In genomic region chr17:3693829-3694231, GRCh38 we compare ENCODE assay signal across 10 cellular contexts. TPM values are rescaled to one million over a fixed set of nuclear protein-coding genes. Genes with fewer than 3 reads are reported as not detected.
A peak's percentile ranks its signal among the peaks of the same experiment; 100 is the strongest.
DNase-seq lines count a peak whose midpoint lies in the region; ATAC-seq, FAIRE-seq and TF ChIP-seq lines count a peak whose summit lies in the region.
"Had no signal": no experiment of that assay in that cellular context is flagged by ENCODE, and none has a peak within 500 bp of the region (broad histone marks: within the 10 kb centered on the region; RNA-seq: fewer than 3 reads in every experiment).

No MANE protein-coding gene starts in this region.

- H3K4me1 ChIP-seq in naive thymus-derived CD4-positive, alpha-beta T cell (ENCODE audit: control insufficient read depth in 2 of 2, insufficient read depth in 2 of 2, low read length in 2 of 2), result peaks cover 3 to 9% of the 10 kb centered on the region in 2 donors
- peaks cover 0 to 24% (median 0%) of the 10 kb centered on the region in 4 donors for H3K4me1 ChIP-seq in tibial nerve

- WGBS in tibial nerve, 2 donors, result 75 to 80% methylated on average over 9 of the region's 9 CpGs

- no peak for FAIRE-seq in RCC 7860 (lab: Jason Lieb, UNC)

- H3K4me3 ChIP-seq in naive thymus-derived CD4-positive, alpha-beta T cell (ENCODE audit: low read length), result no peak overlapping the region
- no peak overlapping the region for H3K4me3 ChIP-seq in tibial nerve

- H3K36me3 Mint-ChIP-seq in naive thymus-derived CD4-positive, alpha-beta T cell, result peaks cover 0 to 17% (median 3%) of the 10 kb centered on the region in 5 donors
- H3K36me3 Mint-ChIP-seq in Calu3 (ENCODE audit: insufficient read depth, unreplicated experiment), result peaks cover 19% of the 10 kb centered on the region
- H3K36me3 Mint-ChIP-seq: mesothelial cell of epicardium had no signal

- H3K4me1 Mint-ChIP-seq in naive thymus-derived CD4-positive, alpha-beta T cell, result peaks cover 5 to 39% (median 16%) of the 10 kb centered on the region in 7 donors
- H3K4me1 Mint-ChIP-seq in Calu3 (ENCODE audit: low read depth, unreplicated experiment), result no peaks in the 10 kb centered on the region

- TF ChIP-seq CTCF in Calu3 (IDR thresholded peaks at IDR 0.05; ENCODE audit: unreplicated experiment) (no peak), tibial nerve (IDR thresholded peaks at IDR 0.05) (no peak)

- intact Hi-C loops in naive thymus-derived CD4-positive, alpha-beta T cell (cut with micrococcal nuclease), result no loop called here
- intact Hi-C loops in Calu3 (cut with micrococcal nuclease; ENCODE audit: unreplicated experiment), result no loop called here

- no peak for TF ChIP-seq POLR2A in tibial nerve (IDR thresholded peaks at IDR 0.05)

- DNase-seq in RCC 7860 (ENCODE audit: low spot score), result peak; percentile 47
- no peak for DNase-seq in naive thymus-derived CD4-positive, alpha-beta T cell
- DNase-seq in Calu3, result no peak
- DNase-seq in hippocampal formation (lab: John Stamatoyannopoulos, UW), result no peak
- DNase-seq in tibial nerve (ENCODE audit: low spot score in 2 of 2), result no peak
- DNase-seq in NCI-H226, result no peak
- DNase-seq: IMR-90 had no signal

- peaks cover 0 to 26% (median 0%) of the 10 kb centered on the region in 3 experiments for H3K36me3 ChIP-seq in naive thymus-derived CD4-positive, alpha-beta T cell (ENCODE audit: control insufficient read depth in 2 of 3, insufficient read depth in 3 of 3, low read length in 3 of 3)
- H3K36me3 ChIP-seq in tibial nerve, result no peaks in the 10 kb centered on the region

- no TSS peak for BruUV-seq in Calu3 (replicated peaks; lab: Mats Ljungman, UMichigan)

- CTCF ChIA-PET in naive thymus-derived CD4-positive, alpha-beta T cell (lab: Charles Lee), result interaction anchor here (1.1 kb wide), 1 partner anchor 9 kb away, joined by 3 read pairs; no protein-coding TSS in a partner anchor
- CTCF ChIA-PET in Calu3 (lab: Charles Lee), result no interaction called here

- peak overlapping the region in 8 of 9 donors; percentile 7 to 87 (median 54) for H3K27ac Mint-ChIP-seq in naive thymus-derived CD4-positive, alpha-beta T cell
- H3K27ac Mint-ChIP-seq in Calu3 (ENCODE audit: unreplicated experiment), result no peak overlapping the region
- H3K27ac Mint-ChIP-seq: mesothelial cell of epicardium had no signal

- peak overlapping the region in 9 of 10 donors; percentile 68 to 98 (median 87) for H3K4me3 Mint-ChIP-seq in naive thymus-derived CD4-positive, alpha-beta T cell
- H3K4me3 Mint-ChIP-seq in Calu3 (ENCODE audit: low read depth, unreplicated experiment), result no peak overlapping the region

- peak; percentile 52 for ATAC-seq in GM18499 (IDR thresholded peaks at IDR 0.05; ENCODE audit: insufficient read depth, unreplicated experiment)
- ATAC-seq in GM21786 (IDR thresholded peaks at IDR 0.05; ENCODE audit: unreplicated experiment), result peak; percentile 60
- ATAC-seq in naive thymus-derived CD4-positive, alpha-beta T cell, result peak; percentile 49

- H3K9me3 ChIP-seq in naive thymus-derived CD4-positive, alpha-beta T cell (ENCODE audit: control insufficient read depth in 2 of 3, low read length in 3 of 3), result no peaks in the 10 kb centered on the region
- H3K9me3 ChIP-seq in tibial nerve, result peaks cover 0 to 15% (median 0%) of the 10 kb centered on the region in 4 donors

- no peaks in the 10 kb centered on the region for H3K27me3 ChIP-seq in naive thymus-derived CD4-positive, alpha-beta T cell (ENCODE audit: control insufficient read depth in 2 of 2, insufficient read depth in 2 of 2, low read length in 2 of 2)
- peaks cover 0 to 78% of the 10 kb centered on the region in 2 donors for H3K27me3 ChIP-seq in tibial nerve

- H3K27me3 Mint-ChIP-seq in naive thymus-derived CD4-positive, alpha-beta T cell, result no peaks in the 10 kb centered on the region
- no peaks in the 10 kb centered on the region for H3K27me3 Mint-ChIP-seq in Calu3 (ENCODE audit: unreplicated experiment)

- no peak for TF ChIP-seq EP300 in tibial nerve (IDR thresholded peaks at IDR 0.05)

- no peak overlapping the region for H3K27ac ChIP-seq in naive thymus-derived CD4-positive, alpha-beta T cell (ENCODE audit: low read depth, low read length)
- no peak overlapping the region for H3K27ac ChIP-seq in tibial nerve

- H3K9me3 Mint-ChIP-seq in naive thymus-derived CD4-positive, alpha-beta T cell, result peaks cover 0 to 2% (median 0%) of the 10 kb centered on the region in 11 donors
- H3K9me3 Mint-ChIP-seq in Calu3 (ENCODE audit: low read depth, unreplicated experiment), result no peaks in the 10 kb centered on the region
- H3K9me3 Mint-ChIP-seq: mesothelial cell of epicardium had no signal

- POLR2A ChIA-PET in naive thymus-derived CD4-positive, alpha-beta T cell (lab: Charles Lee), result interaction anchor here (0.6 to 1.3 kb wide), 2 partner anchors 10 to 17 kb away, joined by 3 read pairs; no protein-coding TSS in a partner anchor

RNA-seq across cellular contexts. Expression of gene P2RX5, which starts 2.1 kb away (rescaled TPM):
- total RNA-seq in naive thymus-derived CD4-positive, alpha-beta T cell, result 10 to 100 TPM; 10.7 to 94.5 (median 24.6) TPM
- polyA plus RNA-seq in naive thymus-derived CD4-positive, alpha-beta T cell, result 10 to 100 TPM; 12.3 to 18.2 TPM
- total RNA-seq in Calu3 (2022) (11.1 and 11.6 TPM in 2 replicates), tibial nerve (under 1 TPM in 1 of 4 donors, not detected in 3; 0.42 TPM)

RNA-seq across cellular contexts. Expression of gene EMC6, which starts 25.2 kb away (rescaled TPM):
- total RNA-seq in naive thymus-derived CD4-positive, alpha-beta T cell, result 10 to 100 TPM; 23.1 to 39.0 (median 31.2) TPM
- 100 to 1,000 TPM in 1 of 2 donors, 10 to 100 TPM in 1; 76.4 to 133 TPM for polyA plus RNA-seq in naive thymus-derived CD4-positive, alpha-beta T cell
- 38.2 and 42.9 TPM in 2 replicates for total RNA-seq in Calu3 (2022)
- total RNA-seq in tibial nerve, result 10 to 100 TPM; 12.6 to 23.4 (median 18.9) TPM

RNA-seq across cellular contexts. Expression of gene TAX1BP3, which starts 25.5 kb away (rescaled TPM):
- total RNA-seq in naive thymus-derived CD4-positive, alpha-beta T cell, result 10 to 100 TPM; 10.5 to 28.4 (median 11.7) TPM
- polyA plus RNA-seq in naive thymus-derived CD4-positive, alpha-beta T cell, result 10 to 100 TPM; 25.5 to 34.0 TPM
- total RNA-seq in Calu3 (2022) (63.9 and 66.1 TPM in 2 replicates), tibial nerve (100 to 1,000 TPM; 183 to 303 (median 249) TPM)

RNA-seq across cellular contexts. Expression of gene HASPIN, which starts 29.9 kb away (rescaled TPM):
- 10 to 100 TPM in 1 of 5 experiments, under 1 TPM in 4; 0.32 to 18.5 (median 0.35) TPM for total RNA-seq in naive thymus-derived CD4-positive, alpha-beta T cell
- polyA plus RNA-seq in naive thymus-derived CD4-positive, alpha-beta T cell, result under 1 TPM in 1 of 2 donors, not detected in 1; 0.28 TPM
- 11.8 and 13.4 TPM in 2 replicates for total RNA-seq in Calu3 (2022)
- total RNA-seq in tibial nerve, result under 1 TPM in 1 of 4 donors, not detected in 3; 0.21 TPM

RNA-seq across cellular contexts. Expression of gene CTNS, which starts 57.3 kb away (rescaled TPM):
- 10 to 100 TPM in 2 of 5 experiments, 1 to 10 TPM in 3; 4.7 to 15.2 (median 8.8) TPM for total RNA-seq in naive thymus-derived CD4-positive, alpha-beta T cell
- polyA plus RNA-seq in naive thymus-derived CD4-positive, alpha-beta T cell, result 10 to 100 TPM in 1 of 2 donors, 1 to 10 TPM in 1; 8.1 to 12.9 TPM
- total RNA-seq in Calu3 (2022) (5.1 TPM in 2 replicates), tibial nerve (10 to 100 TPM; 42.9 to 62.1 (median 50.6) TPM)
